In genomic region chr11:11987503-11988022, GRCh38 we compare ENCODE assay signal across 1 cellular context.
TF ChIP-seq lines count a peak whose summit lies in the region.

No MANE protein-coding gene starts in this region.

TF ChIP-seq in GM23338, 12 proteins besides CTCF, POLR2A, EP300 and RAD21 (continued from another document):
- no peak for TF ChIP-seq REST (IDR thresholded peaks at IDR 0.05; ENCODE audit: unreplicated experiment)
- TF ChIP-seq EZH2phosphoT487 (IDR thresholded peaks at IDR 0.05; ENCODE audit: unreplicated experiment): no peak
- no peak for TF ChIP-seq ZNF331 (CRISPR knock-in tag; IDR thresholded peaks at IDR 0.05; ENCODE audit: low read depth)
- TF ChIP-seq ZNF114 (CRISPR knock-in tag; IDR thresholded peaks at IDR 0.05): no peak
- TF ChIP-seq JUNB (IDR thresholded peaks at IDR 0.05; ENCODE audit: unreplicated experiment): no peak
- no peak for TF ChIP-seq STAT1 (IDR thresholded peaks at IDR 0.05; ENCODE audit: unreplicated experiment)
